In the genomic region with DNA sequence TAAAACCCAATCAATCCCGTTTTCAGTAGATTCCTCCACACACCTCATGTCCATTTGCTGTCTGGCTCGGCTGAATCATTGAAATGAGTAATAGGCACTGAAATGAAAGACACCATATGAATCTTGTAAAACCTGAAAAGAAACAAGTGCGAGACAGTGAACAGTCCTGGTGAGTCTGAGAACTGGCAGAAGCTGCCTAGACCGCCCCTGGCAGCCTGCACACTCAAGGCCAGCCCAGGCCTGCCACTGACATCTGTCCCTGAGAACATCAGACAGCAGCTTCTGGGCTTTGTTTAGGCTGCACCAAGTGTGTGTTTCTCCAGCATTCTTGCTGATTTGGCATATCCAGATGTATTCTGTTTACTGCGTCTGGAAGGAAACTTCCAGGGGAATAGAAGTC, we compare ENCODE assay signal across 1 cellular context.
TF ChIP-seq lines count a peak whose summit lies in the region.

No MANE protein-coding gene starts in this region.

TF ChIP-seq in WTC11, 78 proteins besides CTCF, POLR2A, EP300 and RAD21 (continued from another document):
- TF ChIP-seq, protein P1, sequence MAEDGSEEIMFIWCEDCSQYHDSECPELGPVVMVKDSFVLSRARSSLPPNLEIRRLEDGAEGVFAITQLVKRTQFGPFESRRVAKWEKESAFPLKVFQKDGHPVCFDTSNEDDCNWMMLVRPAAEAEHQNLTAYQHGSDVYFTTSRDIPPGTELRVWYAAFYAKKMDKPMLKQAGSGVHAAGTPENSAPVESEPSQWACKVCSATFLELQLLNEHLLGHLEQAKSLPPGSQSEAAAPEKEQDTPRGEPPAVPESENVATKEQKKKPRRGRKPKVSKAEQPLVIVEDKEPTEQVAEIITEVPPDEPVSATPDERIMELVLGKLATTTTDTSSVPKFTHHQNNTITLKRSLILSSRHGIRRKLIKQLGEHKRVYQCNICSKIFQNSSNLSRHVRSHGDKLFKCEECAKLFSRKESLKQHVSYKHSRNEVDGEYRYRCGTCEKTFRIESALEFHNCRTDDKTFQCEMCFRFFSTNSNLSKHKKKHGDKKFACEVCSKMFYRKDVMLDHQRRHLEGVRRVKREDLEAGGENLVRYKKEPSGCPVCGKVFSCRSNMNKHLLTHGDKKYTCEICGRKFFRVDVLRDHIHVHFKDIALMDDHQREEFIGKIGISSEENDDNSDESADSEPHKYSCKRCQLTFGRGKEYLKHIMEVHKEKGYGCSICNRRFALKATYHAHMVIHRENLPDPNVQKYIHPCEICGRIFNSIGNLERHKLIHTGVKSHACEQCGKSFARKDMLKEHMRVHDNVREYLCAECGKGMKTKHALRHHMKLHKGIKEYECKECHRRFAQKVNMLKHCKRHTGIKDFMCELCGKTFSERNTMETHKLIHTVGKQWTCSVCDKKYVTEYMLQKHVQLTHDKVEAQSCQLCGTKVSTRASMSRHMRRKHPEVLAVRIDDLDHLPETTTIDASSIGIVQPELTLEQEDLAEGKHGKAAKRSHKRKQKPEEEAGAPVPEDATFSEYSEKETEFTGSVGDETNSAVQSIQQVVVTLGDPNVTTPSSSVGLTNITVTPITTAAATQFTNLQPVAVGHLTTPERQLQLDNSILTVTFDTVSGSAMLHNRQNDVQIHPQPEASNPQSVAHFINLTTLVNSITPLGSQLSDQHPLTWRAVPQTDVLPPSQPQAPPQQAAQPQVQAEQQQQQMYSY (CRISPR knock-in tag; IDR thresholded peaks at IDR 0.05), result no peak
- no peak for TF ChIP-seq ZNF219 (CRISPR knock-in tag; IDR thresholded peaks at IDR 0.05; ENCODE audit: borderline replicate concordance)
- TF ChIP-seq, protein P2, sequence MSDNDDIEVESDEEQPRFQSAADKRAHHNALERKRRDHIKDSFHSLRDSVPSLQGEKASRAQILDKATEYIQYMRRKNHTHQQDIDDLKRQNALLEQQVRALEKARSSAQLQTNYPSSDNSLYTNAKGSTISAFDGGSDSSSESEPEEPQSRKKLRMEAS (CRISPR knock-in tag; IDR thresholded peaks at IDR 0.05), result no peak
TF ChIP-seq in WTC11: peak in this region for 0.
